In genomic region chr1:147238053-147238902, GRCh38 we compare ENCODE assay signal across 27 cellular contexts. TPM values are rescaled to one million over a fixed set of nuclear protein-coding genes. Genes with fewer than 3 reads are reported as not detected.
DNase-seq lines count a peak whose midpoint lies in the region; ATAC-seq, FAIRE-seq and TF ChIP-seq lines count a peak whose summit lies in the region.
"Had no signal": no experiment of that assay in that cellular context is flagged by ENCODE, and none has a peak within 500 bp of the region (broad histone marks: within the 10 kb centered on the region; RNA-seq: fewer than 3 reads in every experiment).

No MANE protein-coding gene starts in this region.

- DNase-seq in MCF 10A (ENCODE audit: unreplicated experiment) = peak; percentile 56
- DNase-seq in breast epithelium (ENCODE audit: low spot score in 2 of 2) = no peak
- DNase-seq in PC-9 = peak in 1 of 2 experiments; percentile 92
- DNase-seq in HepG2 (ENCODE audit: low spot score) = peak; percentile 96
- DNase-seq in esophagus muscularis mucosa (ENCODE audit: extremely low spot score) = no peak
- no peak for DNase-seq in amniotic stem cell (lab: John Stamatoyannopoulos, UW)
- no peak for DNase-seq in effector memory CD8-positive, alpha-beta T cell
- DNase-seq: activated naive CD8-positive, alpha-beta T cell treated with anti-CD3 and anti-CD28 coated beads, Interleukin-2, amount 10 ng/mL, durations not matched to agents 7 days and 5 days; DMS 273 treated with DMSO at 0.1 percent for 48 hours; foreskin fibroblast; HCEC 1CT; hypothalamus; mesenchymal stem cell; NCI-H2081 treated with DMSO at 0.1 percent for 48 hours; NCI-H526 treated with DMSO at 0.1 percent for 48 hours; retina; T1000 had no signal

- POLR2A ChIA-PET in MCF 10A (lab: Yijun Ruan, JAX) = interaction anchor here (1.3 to 5.3 kb wide), 3 partner anchors 14 to 68 kb away, joined by 3 to 66 read pairs (median 31); partner anchors contain the start of genes FMO5 and PRKAB2
- POLR2A ChIA-PET in PC-9 (lab: Charles Lee; ENCODE audit: unreplicated experiment) = interaction anchor here (0.6 to 0.7 kb wide), 3 partner anchors 23 to 861 kb away, joined by 3 to 5 read pairs (median 4); no protein-coding TSS in a partner anchor
- POLR2A ChIA-PET in HepG2 (lab: Yijun Ruan, JAX) = interaction anchor here (0.7 to 5.3 kb wide), 8 partner anchors 14 to 67 kb away, joined by 3 to 101 read pairs (median 4); partner anchors contain the start of genes FMO5 and PRKAB2

- H3K4me2 ChIP-seq in PC-9 (peak overlapping the region; percentile 71), HepG2 (ENCODE audit: low read depth, low read length) (peak overlapping the region; percentile 73)

- peaks cover 12% of the 10 kb centered on the region for H3K4me1 Mint-ChIP-seq in MCF 10A (ENCODE audit: insufficient read depth, unreplicated experiment)
- H3K4me1 Mint-ChIP-seq in effector memory CD8-positive, alpha-beta T cell (ENCODE audit: low read depth in 2 of 2) = peaks cover 3 to 6% of the 10 kb centered on the region in 2 donors

- no peak for TF ChIP-seq RAD21 in HepG2 (CRISPR knock-in tag; IDR thresholded peaks at IDR 0.05)

- intact Hi-C loops in MCF 10A (cut with micrococcal nuclease) = no loop called here
- intact Hi-C loops in breast epithelium (cut with DNase I; ENCODE audit: low total_unique reads) = no loop called here
- intact Hi-C loops in PC-9 (cut with micrococcal nuclease; ENCODE audit: unreplicated experiment) = no loop called here
- intact Hi-C loops in HepG2 (cut with micrococcal nuclease; ENCODE audit: unreplicated experiment) = loop anchor here (2.0 to 5.0 kb wide), 2 partner anchors 13 to 36 kb away; partner anchors contain the start of gene FMO5
- intact Hi-C loops in esophagus muscularis mucosa (cut with DNase I) = no loop called here

- H4K20me1 ChIP-seq in PC-9 (ENCODE audit: insufficient read depth) = peaks cover under 1% of the 10 kb centered on the region; the same call in 1 of the 2 replicates
- no peaks in the 10 kb centered on the region for H4K20me1 ChIP-seq in HepG2 (ENCODE audit: insufficient read depth, low read length)

- H3K4me3 ChIP-seq in breast epithelium (no peak overlapping the region), PC-9 (peak overlapping the region; percentile 27; the same call in 1 of the 2 replicates), HepG2 (replicated peaks in 1 of 3; ENCODE audit: insufficient read depth in 1 of 3, low read depth in 2 of 3, low read length in 3 of 3) (peak overlapping the region in 1 of 3 experiments; percentile 27; a peak in 1 of 6 replicates), esophagus muscularis mucosa (no peak overlapping the region)
- H3K4me3 ChIP-seq: coronary artery had no signal

- H3K27ac ChIP-seq in breast epithelium (no peak overlapping the region), PC-9 (peak overlapping the region; percentile 75), HepG2 (ENCODE audit: extremely low read length, insufficient read depth, low read length) (peak overlapping the region; percentile 93), esophagus muscularis mucosa (replicated peaks in 1 of 4) (no peak overlapping the region)
- H3K27ac ChIP-seq: coronary artery had no signal

- H3K27me3 ChIP-seq in breast epithelium (no peaks in the 10 kb centered on the region), PC-9 (ENCODE audit: insufficient read depth, low read depth) (no peaks in the 10 kb centered on the region), HepG2 (ENCODE audit: control insufficient read depth in 1 of 2, insufficient read depth in 2 of 2, low read length in 2 of 2) (no peaks in the 10 kb centered on the region), esophagus muscularis mucosa (no peaks in the 10 kb centered on the region)

- H3F3A ChIP-seq in PC-9 (ENCODE audit: insufficient read depth, low read depth) = peaks cover 25% of the 10 kb centered on the region

- H3K9me3 ChIP-seq in breast epithelium (no peaks in the 10 kb centered on the region), PC-9 (ENCODE audit: insufficient read depth, low read depth) (no peaks in the 10 kb centered on the region), HepG2 (ENCODE audit: low read length) (no peaks in the 10 kb centered on the region), esophagus muscularis mucosa (no peaks in the 10 kb centered on the region)

- no peaks in the 10 kb centered on the region for H3K27me3 Mint-ChIP-seq in MCF 10A (ENCODE audit: insufficient read depth, unreplicated experiment)
- peaks cover 0 to 18% of the 10 kb centered on the region in 2 donors for H3K27me3 Mint-ChIP-seq in effector memory CD8-positive, alpha-beta T cell

- in situ Hi-C loops in HepG2 (cut with HindIII; ENCODE audit: extremely low pct_ligation_motif_present, low pct_unique_long_range_greater_than_20kb) = no loop called here

- BruUV-seq in MCF 10A (replicated peaks; lab: Mats Ljungman, UMichigan) (no TSS peak), PC-9 (replicated peaks; lab: Mats Ljungman, UMichigan) (no TSS peak), HepG2 (replicated peaks; lab: Mats Ljungman, UMichigan) (TSS peak; percentile 53)

- no peak for TF ChIP-seq POLR2A in breast epithelium (IDR thresholded peaks at IDR 0.05)
- no peak for TF ChIP-seq POLR2A in HepG2 (IDR thresholded peaks at IDR 0.05; ENCODE audit: insufficient read depth in 1 of 2, low read depth in 2 of 2, low read length in 2 of 2)
- no peak for TF ChIP-seq POLR2A in esophagus muscularis mucosa (IDR thresholded peaks at IDR 0.05; ENCODE audit: low read depth)

- FAIRE-seq in HepG2 (lab: Jason Lieb, UNC) = peak; percentile 92
- FAIRE-seq: endothelial cell of umbilical vein, keratinocyte had no signal

- no peaks in the 10 kb centered on the region for H3K36me3 ChIP-seq in breast epithelium
- H3K36me3 ChIP-seq in PC-9 (ENCODE audit: low read depth) = no peaks in the 10 kb centered on the region
- no peaks in the 10 kb centered on the region; a peak in 1 of 5 replicates for H3K36me3 ChIP-seq in HepG2 (replicated peaks in 1 of 2; ENCODE audit: control insufficient read depth in 1 of 2, insufficient read depth in 2 of 2, low read length in 2 of 2)
- no peaks in the 10 kb centered on the region for H3K36me3 ChIP-seq in esophagus muscularis mucosa

- TF ChIP-seq EP300 in HepG2 (IDR thresholded peaks at IDR 0.05; ENCODE audit: low read depth in 2 of 2, low read length in 2 of 2) (peak; percentile 71 to 99; a peak in 3 of 4 replicates), HepG2 (CRISPR knock-in tag; IDR thresholded peaks at IDR 0.05; ENCODE audit: borderline replicate concordance) (peak; percentile 94), esophagus muscularis mucosa (IDR thresholded peaks at IDR 0.05) (no peak)

- H3K9me2 ChIP-seq in PC-9 (ENCODE audit: insufficient read depth) = no peaks in the 10 kb centered on the region

- no peaks in the 10 kb centered on the region for H3K9me3 Mint-ChIP-seq in MCF 10A (ENCODE audit: unreplicated experiment)
- no peaks in the 10 kb centered on the region for H3K9me3 Mint-ChIP-seq in effector memory CD8-positive, alpha-beta T cell
- H3K9me3 Mint-ChIP-seq: activated T-helper 1 cell treated with anti-CD3 and anti-CD28 coated beads, Interleukin-12 subunit alpha, Interleukin-12 subunit beta, Interleukin-2, Interleukin-4 antibody, amounts not matched to agents 30 ng/mL and 10 ng/mL and 1 ng/mL, durations not matched to agents 14 hours and 24 hours and 36 hours had no signal

- peaks cover 7% of the 10 kb centered on the region for H3K36me3 Mint-ChIP-seq in MCF 10A (ENCODE audit: insufficient read depth, unreplicated experiment)
- H3K36me3 Mint-ChIP-seq in effector memory CD8-positive, alpha-beta T cell (ENCODE audit: insufficient read depth) = peaks cover 5% of the 10 kb centered on the region
- H3K36me3 Mint-ChIP-seq: activated naive CD8-positive, alpha-beta T cell treated with anti-CD3 and anti-CD28 coated beads, Interleukin-2, amount 10 ng/mL, durations not matched to agents 7 days and 5 days; CD14-positive monocyte had no signal

- H3K4me1 ChIP-seq in breast epithelium = no peaks in the 10 kb centered on the region
- peaks cover 36% of the 10 kb centered on the region for H3K4me1 ChIP-seq in PC-9 (replicated peaks; ENCODE audit: insufficient read depth)
- peaks cover 85% of the 10 kb centered on the region for H3K4me1 ChIP-seq in HepG2 (ENCODE audit: insufficient read depth, low read length)
- H3K4me1 ChIP-seq in esophagus muscularis mucosa = peaks cover 0 to 6% (median 5%) of the 10 kb centered on the region in 4 donors

- H3K79me2 ChIP-seq in PC-9 (ENCODE audit: low read depth) (peaks cover 2% of the 10 kb centered on the region), HepG2 (ENCODE audit: insufficient read depth, low read length) (peaks cover 13% of the 10 kb centered on the region)

- CTCF ChIA-PET in MCF 10A (lab: Yijun Ruan, JAX) (interaction anchor here (0.7 to 1.7 kb wide), 4 partner anchors 10 to 67 kb away, joined by 3 to 9 read pairs (median 4); no protein-coding TSS in a partner anchor), PC-9 (lab: Charles Lee) (no interaction called here), HepG2 (lab: Yijun Ruan, JAX; ENCODE audit: low intra/inter-chr PET ratio, low total read pairs) (interaction anchor here (1.5 kb wide), 1 partner anchor 13 kb away, joined by 3 read pairs; the partner anchor contains the start of gene FMO5)

- no peak overlapping the region for H3K27ac Mint-ChIP-seq in MCF 10A (ENCODE audit: low read depth, unreplicated experiment)
- H3K27ac Mint-ChIP-seq in effector memory CD8-positive, alpha-beta T cell = no peak overlapping the region
- H3K27ac Mint-ChIP-seq: activated naive CD8-positive, alpha-beta T cell treated with anti-CD3 and anti-CD28 coated beads, Interleukin-2, amount 10 ng/mL, durations not matched to agents 7 days and 5 days; activated T-helper 1 cell treated with anti-CD3 and anti-CD28 coated beads, Interleukin-12 subunit alpha, Interleukin-12 subunit beta, Interleukin-2, Interleukin-4 antibody, amounts not matched to agents 30 ng/mL and 10 ng/mL and 1 ng/mL, durations not matched to agents 14 hours and 24 hours and 36 hours; brain; CD14-positive monocyte had no signal

- H3K9ac ChIP-seq in HepG2 (ENCODE audit: insufficient read depth, low read depth, low read length) = peak overlapping the region; percentile 70

- no peak overlapping the region for H3K4me3 Mint-ChIP-seq in MCF 10A (ENCODE audit: unreplicated experiment)
- H3K4me3 Mint-ChIP-seq in effector memory CD8-positive, alpha-beta T cell = no peak overlapping the region
- H3K4me3 Mint-ChIP-seq: activated naive CD8-positive, alpha-beta T cell treated with anti-CD3 and anti-CD28 coated beads, Interleukin-2, amount 10 ng/mL, durations not matched to agents 7 days and 5 days; activated T-helper 1 cell treated with anti-CD3 and anti-CD28 coated beads, Interleukin-12 subunit alpha, Interleukin-12 subunit beta, Interleukin-2, Interleukin-4 antibody, amounts not matched to agents 30 ng/mL and 10 ng/mL and 1 ng/mL, durations not matched to agents 14 hours and 24 hours and 36 hours; brain; CD14-positive monocyte had no signal

- ATAC-seq in HepG2 (peak; percentile 15), GM18868 (IDR thresholded peaks at IDR 0.05; ENCODE audit: unreplicated experiment) (no peak)
- ATAC-seq in effector memory CD8-positive, alpha-beta T cell (replicated peaks) = no peak
- ATAC-seq: activated CD4-positive, CD25-positive, alpha-beta regulatory T cell treated with anti-CD3 and anti-CD28 coated beads, Interleukin-2, amount 50 U/mL, for 24 hours; SK-N-SH treated with all-trans-retinoic acid at 6 μM for 48 hours had no signal

- H2AFZ ChIP-seq in PC-9 (no peak overlapping the region; the same call in 1 of the 2 replicates), HepG2 (ENCODE audit: low read length) (no peak overlapping the region)

- 0% methylated on average over 3 of the region's 3 CpGs for WGBS in HepG2 (ENCODE audit: low lambda C conversion rate)
- 69% methylated on average over 3 of the region's 3 CpGs for WGBS in esophagus muscularis mucosa

- TF ChIP-seq CTCF in MCF 10A (IDR thresholded peaks at IDR 0.05; ENCODE audit: unreplicated experiment) (no peak), breast epithelium (IDR thresholded peaks at IDR 0.05) (no peak), PC-9 (conservative IDR thresholded peaks at IDR 0.05) (no peak), HepG2 (CRISPR knock-in tag; IDR thresholded peaks at IDR 0.05) (no peak), esophagus muscularis mucosa (IDR thresholded peaks at IDR 0.05) (no peak)

RNA-seq across cellular contexts. Expression of gene CHD1L, which starts 4.2 kb away (rescaled TPM):
- 73.6 and 81.5 TPM in 2 replicates for total RNA-seq in MCF 10A (2022)
- total RNA-seq in breast epithelium = 10 to 100 TPM; 16.2 to 27.9 (median 26.3) TPM
- total RNA-seq in PC-9 (2021) = 31.7 and 31.8 TPM in 2 replicates
- 111 and 123 TPM in 2 replicates for total RNA-seq in HepG2 (2016; rRNA removed; fragmentation: Illumina TruSeq; extraction: Trizol)
- 70.0 and 76.6 TPM in 2 replicates for total RNA-seq in HepG2 (2016; cell fraction: cytosol; rRNA removed; fragmentation: Illumina TruSeq; extraction: Trizol; ENCODE audit: low read depth)
- 108 and 120 TPM in 2 replicates for total RNA-seq in HepG2 (2016; cell fraction: insoluble cytoplasmic fraction; rRNA removed; fragmentation: Illumina TruSeq; extraction: Trizol)
- 74.5 and 80.2 TPM in 2 replicates for total RNA-seq in HepG2 (2016; cell fraction: membrane; rRNA removed; fragmentation: Illumina TruSeq; extraction: Trizol)
- total RNA-seq in HepG2 (2016; cell fraction: nucleus; rRNA removed; fragmentation: Illumina TruSeq; extraction: Trizol) = 92.1 and 105 TPM in 2 replicates
- 63.3 and 74.3 TPM in 2 replicates for polyA plus RNA-seq in HepG2 (2011; rRNA removed)
- polyA plus RNA-seq in HepG2 (2011; cell fraction: cytosol; rRNA removed) = 34.0 and 48.4 TPM in 2 replicates
- polyA plus RNA-seq in HepG2 (2011; cell fraction: nucleus; rRNA removed) = 72.3 and 87.3 TPM in 2 replicates
- 53.4 and 77.3 TPM in 2 replicates for polyA plus RNA-seq in HepG2 (2012)
- polyA plus RNA-seq in HepG2 (2016; cell fraction: cytosol; fragmentation: Illumina TruSeq; extraction: Trizol; ENCODE audit: low read depth) = 18.7 and 22.7 TPM in 2 replicates
- 97.8 and 98.0 TPM in 2 replicates for polyA plus RNA-seq in HepG2 (2016; cell fraction: insoluble cytoplasmic fraction; fragmentation: Illumina TruSeq; extraction: Trizol; ENCODE audit: low read depth)
- 37.9 and 38.5 TPM in 2 replicates for polyA plus RNA-seq in HepG2 (2016; cell fraction: membrane; fragmentation: Illumina TruSeq; extraction: Trizol; ENCODE audit: low read depth)
- polyA plus RNA-seq in HepG2 (2016; cell fraction: nucleus; fragmentation: Illumina TruSeq; extraction: Trizol; ENCODE audit: insufficient read depth, low read depth) = 151 TPM in 2 replicates
- 21.2 and 30.6 TPM in 2 replicates for polyA minus RNA-seq in HepG2 (2011; rRNA and poly(A)+ RNA removed; ENCODE audit: low replicate concordance)
- 40.8 and 41.2 TPM in 2 replicates for polyA minus RNA-seq in HepG2 (2011; cell fraction: cytosol; rRNA and poly(A)+ RNA removed)
- polyA minus RNA-seq in HepG2 (2011; cell fraction: nucleus; rRNA and poly(A)+ RNA removed) = 103 and 116 TPM in 2 replicates
- 10 to 100 TPM; 13.9 to 18.8 (median 18.2) TPM for total RNA-seq in esophagus muscularis mucosa

RNA-seq across cellular contexts. Expression of gene FMO5, which starts 13.1 kb away (rescaled TPM):
- total RNA-seq in MCF 10A (2022) (0.72 and 0.86 TPM in 2 replicates), breast epithelium (10 to 100 TPM in 2 of 3 donors, 1 to 10 TPM in 1; 7.8 to 32.6 (median 22.0) TPM), PC-9 (2021) (1.1 and 1.3 TPM in 2 replicates), HepG2 (2016; rRNA removed; fragmentation: Illumina TruSeq; extraction: Trizol) (48.2 and 59.5 TPM in 2 replicates), esophagus muscularis mucosa (1 to 10 TPM; 1.2 to 2.9 (median 2.1) TPM)
- 6.8 and 6.9 TPM in 2 replicates for total RNA-seq in HepG2 (2016; cell fraction: cytosol; rRNA removed; fragmentation: Illumina TruSeq; extraction: Trizol; ENCODE audit: low read depth)
- total RNA-seq in HepG2 (2016; cell fraction: insoluble cytoplasmic fraction; rRNA removed; fragmentation: Illumina TruSeq; extraction: Trizol) = 49.0 and 63.7 TPM in 2 replicates
- total RNA-seq in HepG2 (2016; cell fraction: membrane; rRNA removed; fragmentation: Illumina TruSeq; extraction: Trizol) = 11.1 and 12.7 TPM in 2 replicates
- total RNA-seq in HepG2 (2016; cell fraction: nucleus; rRNA removed; fragmentation: Illumina TruSeq; extraction: Trizol) = 47.7 and 49.9 TPM in 2 replicates
- polyA plus RNA-seq in HepG2 (2011; rRNA removed) = 149 and 155 TPM in 2 replicates
- polyA plus RNA-seq in HepG2 (2011; cell fraction: cytosol; rRNA removed) = 56.2 and 104 TPM in 2 replicates
- polyA plus RNA-seq in HepG2 (2011; cell fraction: nucleus; rRNA removed) = 198 and 259 TPM in 2 replicates
- polyA plus RNA-seq in HepG2 (2012) = 240 and 305 TPM in 2 replicates
- 1.7 and 1.8 TPM in 2 replicates for polyA plus RNA-seq in HepG2 (2016; cell fraction: cytosol; fragmentation: Illumina TruSeq; extraction: Trizol; ENCODE audit: low read depth)
- 40.5 and 43.0 TPM in 2 replicates for polyA plus RNA-seq in HepG2 (2016; cell fraction: insoluble cytoplasmic fraction; fragmentation: Illumina TruSeq; extraction: Trizol; ENCODE audit: low read depth)
- 4.7 TPM in 2 replicates for polyA plus RNA-seq in HepG2 (2016; cell fraction: membrane; fragmentation: Illumina TruSeq; extraction: Trizol; ENCODE audit: low read depth)
- 48.3 and 48.5 TPM in 2 replicates for polyA plus RNA-seq in HepG2 (2016; cell fraction: nucleus; fragmentation: Illumina TruSeq; extraction: Trizol; ENCODE audit: insufficient read depth, low read depth)
- 82.4 TPM in 1 of 2 replicates, not detected in the other for polyA minus RNA-seq in HepG2 (2011; rRNA and poly(A)+ RNA removed; ENCODE audit: low replicate concordance)
- 87.4 and 116 TPM in 2 replicates for polyA minus RNA-seq in HepG2 (2011; cell fraction: cytosol; rRNA and poly(A)+ RNA removed)
- polyA minus RNA-seq in HepG2 (2011; cell fraction: nucleus; rRNA and poly(A)+ RNA removed) = 369 and 460 TPM in 2 replicates
- total RNA-seq: activated T-helper 1 cell treated with anti-CD3 and anti-CD28 coated beads, Interleukin-12 subunit alpha, Interleukin-12 subunit beta, Interleukin-2, Interleukin-4 antibody, amounts not matched to agents 30 ng/mL and 10 ng/mL and 1 ng/mL, durations not matched to agents 14 hours and 24 hours and 36 hours had no signal
- polyA plus RNA-seq: neural cell had no signal

Comparison
In these comparisons a context has a peak if more than half of its experiments do, and no peak if none do; other contexts are left out.
1. DNase-seq: peak in MCF 10A (single experiment) and HepG2 (single experiment); none in breast epithelium (0 of 2), esophagus muscularis mucosa (single experiment), amniotic stem cell (single experiment) and effector memory CD8-positive, alpha-beta T cell (0 of 3).
2. H3K27ac ChIP-seq: peak in PC-9 (single experiment) and HepG2 (single experiment); none in breast epithelium (0 of 2) and esophagus muscularis mucosa (0 of 4).